In genomic region chr3:136960838-136961836, GRCh38 we compare ENCODE assay signal across 1 cellular context.
TF ChIP-seq lines count a peak whose summit lies in the region.

No MANE protein-coding gene starts in this region.

TF ChIP-seq in HepG2, 621 proteins besides CTCF, POLR2A, EP300 and RAD21:
- no peak for TF ChIP-seq LRRFIP1 (CRISPR knock-in tag; conservative IDR thresholded peaks at IDR 0.05)
- no peak for TF ChIP-seq PBX3 (CRISPR knock-in tag; IDR thresholded peaks at IDR 0.05; ENCODE audit: borderline replicate concordance)
- TF ChIP-seq MTERF4 (CRISPR knock-in tag; IDR thresholded peaks at IDR 0.05): no peak
- no peak for TF ChIP-seq ZBTB7A (CRISPR knock-in tag; IDR thresholded peaks at IDR 0.05)
- TF ChIP-seq FOXC1 (CRISPR knock-in tag; IDR thresholded peaks at IDR 0.05; ENCODE audit: borderline replicate concordance): no peak
- no peak for TF ChIP-seq RARA (CRISPR knock-in tag; IDR thresholded peaks at IDR 0.05)
- no peak for TF ChIP-seq HMGA1 (CRISPR knock-in tag; conservative IDR thresholded peaks at IDR 0.05)
- no peak for TF ChIP-seq ZNF781 (CRISPR knock-in tag; IDR thresholded peaks at IDR 0.05; ENCODE audit: borderline replicate concordance, not compliant biosample characterization)
- no peak for TF ChIP-seq THAP7 (CRISPR knock-in tag; IDR thresholded peaks at IDR 0.05)
- TF ChIP-seq MYPOP (CRISPR knock-in tag; IDR thresholded peaks at IDR 0.05): no peak
- TF ChIP-seq MTF1 (CRISPR knock-in tag; IDR thresholded peaks at IDR 0.05): no peak
- TF ChIP-seq HNRNPLL (IDR thresholded peaks at IDR 0.05; ENCODE audit: low read depth, low read length, poor library complexity, severe bottlenecking): no peak
- TF ChIP-seq ZNF687 (CRISPR knock-in tag; IDR thresholded peaks at IDR 0.05): no peak
- no peak for TF ChIP-seq USF2 (IDR thresholded peaks at IDR 0.05; ENCODE audit: low read depth, low read length)
- no peak for TF ChIP-seq USF2 (CRISPR knock-in tag; IDR thresholded peaks at IDR 0.05; ENCODE audit: borderline replicate concordance)
- no peak for TF ChIP-seq ZFP37 (CRISPR knock-in tag; IDR thresholded peaks at IDR 0.05; ENCODE audit: borderline replicate concordance)
- TF ChIP-seq FOXA1 (IDR thresholded peaks at IDR 0.05): no peak
- TF ChIP-seq FOXA1 (CRISPR knock-in tag; IDR thresholded peaks at IDR 0.05): no peak
- no peak for TF ChIP-seq MAFG (CRISPR knock-in tag; IDR thresholded peaks at IDR 0.05)
- TF ChIP-seq ZSCAN25 (CRISPR knock-in tag; IDR thresholded peaks at IDR 0.05): no peak
- no peak for TF ChIP-seq RFX5 (IDR thresholded peaks at IDR 0.05; ENCODE audit: low read depth, low read length)
